Comparison of ENCODE assay signal across 2 cellular contexts in the genomic region with DNA sequence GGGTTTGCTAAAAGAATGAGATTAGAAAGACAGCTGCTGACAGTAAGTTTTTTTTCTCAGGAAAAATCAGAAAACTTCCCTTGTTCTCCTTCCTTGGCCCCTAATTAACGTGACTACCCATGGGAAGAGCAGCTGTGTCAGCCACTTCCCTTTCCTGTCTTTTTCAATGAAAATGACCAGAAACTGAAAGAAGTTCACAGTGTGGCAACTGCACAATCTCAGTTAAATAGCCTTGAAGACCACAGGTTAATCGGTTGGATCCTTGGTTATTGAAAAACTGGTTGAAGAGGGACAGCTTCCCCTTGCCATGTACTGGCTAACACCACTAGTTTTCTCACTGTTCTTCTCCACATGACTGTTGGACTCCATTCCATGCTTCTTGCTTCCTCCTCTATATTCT.
A peak's percentile ranks its signal among the peaks of the same experiment; 100 is the strongest.
TF ChIP-seq lines count a peak whose summit lies in the region.

No MANE protein-coding gene starts in this region.

TF ChIP-seq in liver, 16 proteins besides CTCF, POLR2A, EP300 and RAD21 (continued from another document):
- TF ChIP-seq, protein P1, sequence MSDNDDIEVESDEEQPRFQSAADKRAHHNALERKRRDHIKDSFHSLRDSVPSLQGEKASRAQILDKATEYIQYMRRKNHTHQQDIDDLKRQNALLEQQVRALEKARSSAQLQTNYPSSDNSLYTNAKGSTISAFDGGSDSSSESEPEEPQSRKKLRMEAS (IDR thresholded peaks at IDR 0.05), result peak; percentile 46
TF ChIP-seq in liver: peak in this region for 1.

TF ChIP-seq in HepG2, 621 proteins besides CTCF, POLR2A, EP300 and RAD21 (continued from another document):
- TF ChIP-seq NFYC (CRISPR knock-in tag; IDR thresholded peaks at IDR 0.05) (no peak), ZNF431 (CRISPR knock-in tag; IDR thresholded peaks at IDR 0.05; ENCODE audit: borderline replicate concordance, low read depth) (no peak)
- TF ChIP-seq, protein P2, sequence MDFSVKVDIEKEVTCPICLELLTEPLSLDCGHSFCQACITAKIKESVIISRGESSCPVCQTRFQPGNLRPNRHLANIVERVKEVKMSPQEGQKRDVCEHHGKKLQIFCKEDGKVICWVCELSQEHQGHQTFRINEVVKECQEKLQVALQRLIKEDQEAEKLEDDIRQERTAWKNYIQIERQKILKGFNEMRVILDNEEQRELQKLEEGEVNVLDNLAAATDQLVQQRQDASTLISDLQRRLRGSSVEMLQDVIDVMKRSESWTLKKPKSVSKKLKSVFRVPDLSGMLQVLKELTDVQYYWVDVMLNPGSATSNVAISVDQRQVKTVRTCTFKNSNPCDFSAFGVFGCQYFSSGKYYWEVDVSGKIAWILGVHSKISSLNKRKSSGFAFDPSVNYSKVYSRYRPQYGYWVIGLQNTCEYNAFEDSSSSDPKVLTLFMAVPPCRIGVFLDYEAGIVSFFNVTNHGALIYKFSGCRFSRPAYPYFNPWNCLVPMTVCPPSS (IDR thresholded peaks at IDR 0.05), result no peak
- TF ChIP-seq, protein P3, sequence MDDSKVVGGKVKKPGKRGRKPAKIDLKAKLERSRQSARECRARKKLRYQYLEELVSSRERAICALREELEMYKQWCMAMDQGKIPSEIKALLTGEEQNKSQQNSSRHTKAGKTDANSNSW (CRISPR knock-in tag; IDR thresholded peaks at IDR 0.05; ENCODE audit: borderline replicate concordance), result no peak
TF ChIP-seq in HepG2: peak in this region for 0.
